ENCODE assay signal across 8 cellular contexts in the genomic region with DNA sequence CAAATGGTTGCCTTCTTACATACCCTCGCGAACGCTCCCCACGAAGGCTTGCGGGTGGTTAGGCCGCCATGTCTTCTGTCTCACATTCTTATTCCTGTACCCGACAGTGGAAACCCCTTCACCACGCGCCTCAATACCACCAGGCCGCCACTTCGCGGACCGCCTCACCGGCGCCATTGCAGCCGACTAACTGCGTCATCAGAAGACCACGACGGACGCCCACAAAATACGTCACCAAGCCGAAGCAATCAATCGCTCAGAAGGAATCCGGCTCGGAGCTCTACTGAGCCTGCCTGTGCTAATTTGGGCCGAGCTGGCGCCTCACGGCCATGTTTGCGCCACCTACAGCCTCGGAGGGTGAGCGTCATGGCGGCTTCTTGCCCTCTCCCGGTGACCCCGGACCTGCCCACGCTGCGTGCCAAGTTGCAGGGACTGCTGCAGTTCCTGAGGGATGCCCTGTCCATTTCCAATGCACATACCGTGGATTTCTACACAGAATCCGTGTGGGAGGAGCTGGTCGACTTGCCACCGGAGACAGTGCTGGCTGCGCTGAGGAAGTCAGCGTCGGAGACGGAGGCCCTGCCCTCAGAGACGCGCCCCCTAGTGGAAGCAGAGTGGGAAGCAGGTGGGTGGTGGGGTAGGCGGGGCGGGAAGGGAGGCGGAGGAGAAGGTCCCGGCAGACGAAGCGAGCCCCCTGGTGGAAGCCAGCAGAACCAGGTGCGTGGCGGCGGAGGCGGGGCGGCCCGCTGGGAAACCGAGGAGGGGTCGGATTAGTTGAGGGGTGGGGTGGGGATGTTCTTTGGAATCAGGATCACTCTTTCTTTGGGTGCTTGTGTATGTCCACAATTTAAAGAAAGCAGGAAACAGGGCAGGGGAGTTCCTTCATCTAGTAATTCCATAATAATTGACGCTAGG. TPM values are rescaled to one million over a fixed set of nuclear protein-coding genes. Genes with fewer than 3 reads are reported as not detected.
A peak's percentile ranks its signal among the peaks of the same experiment; 100 is the strongest.
DNase-seq lines count a peak whose midpoint lies in the region; ATAC-seq and TF ChIP-seq lines count a peak whose summit lies in the region.

A gene with protein sequence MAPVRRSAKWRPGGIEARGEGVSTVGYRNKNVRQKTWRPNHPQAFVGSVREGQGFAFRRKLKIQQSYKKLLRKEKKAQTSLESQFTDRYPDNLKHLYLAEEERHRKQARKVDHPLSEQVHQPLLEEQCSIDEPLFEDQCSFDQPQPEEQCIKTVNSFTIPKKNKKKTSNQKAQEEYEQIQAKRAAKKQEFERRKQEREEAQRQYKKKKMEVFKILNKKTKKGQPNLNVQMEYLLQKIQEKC (minus strand): TSS at position 188 of the 915 bp plus-strand sequence. CDS start 11 bp downstream, at position 177.
A gene with protein sequence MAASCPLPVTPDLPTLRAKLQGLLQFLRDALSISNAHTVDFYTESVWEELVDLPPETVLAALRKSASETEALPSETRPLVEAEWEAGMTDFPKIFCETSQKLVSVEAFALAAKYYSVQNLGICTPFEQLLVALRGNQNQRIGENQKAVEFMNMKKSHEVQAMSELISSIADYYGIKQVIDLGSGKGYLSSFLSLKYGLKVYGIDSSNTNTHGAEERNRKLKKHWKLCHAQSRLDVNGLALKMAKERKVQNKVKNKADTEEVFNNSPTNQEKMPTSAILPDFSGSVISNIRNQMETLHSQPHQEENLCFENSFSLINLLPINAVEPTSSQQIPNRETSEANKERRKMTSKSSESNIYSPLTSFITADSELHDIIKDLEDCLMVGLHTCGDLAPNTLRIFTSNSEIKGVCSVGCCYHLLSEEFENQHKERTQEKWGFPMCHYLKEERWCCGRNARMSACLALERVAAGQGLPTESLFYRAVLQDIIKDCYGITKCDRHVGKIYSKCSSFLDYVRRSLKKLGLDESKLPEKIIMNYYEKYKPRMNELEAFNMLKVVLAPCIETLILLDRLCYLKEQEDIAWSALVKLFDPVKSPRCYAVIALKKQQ (plus strand): TSS at position 330 of the 915 bp plus-strand sequence. CDS start 37 bp downstream, at position 367.

- no peaks in the 10 kb centered on the region for H3K9me3 Mint-ChIP-seq in activated naive CD8-positive, alpha-beta T cell (ENCODE audit: low read depth)
- peaks cover 5% of the 10 kb centered on the region for H3K9me3 Mint-ChIP-seq in glutamatergic neuron (ENCODE audit: unreplicated experiment)

- CTCF ChIA-PET in SK-N-SH (lab: Yijun Ruan, JAX) = interaction anchor here (0.6 to 2.3 kb wide), 33 partner anchors 10 to 1028 kb away, joined by 3 to 23 read pairs (median 3); no protein-coding TSS in a partner anchor

- H4K20me1 ChIP-seq in SK-N-SH (ENCODE audit: insufficient read depth) (no peaks in the 10 kb centered on the region), osteoblast (ENCODE audit: insufficient read depth, low read length) (no peaks in the 10 kb centered on the region)

- TF ChIP-seq RAD21 in SK-N-SH (IDR thresholded peaks at IDR 0.05; ENCODE audit: low read length) = peak; percentile 53

- H3K4me3 Mint-ChIP-seq in activated naive CD8-positive, alpha-beta T cell = peak within 1 kb of the TSS; percentile 99
- H3K4me3 Mint-ChIP-seq in glutamatergic neuron (ENCODE audit: unreplicated experiment) = peak within 1 kb of the TSS; percentile 99

- peaks cover 47% of the 10 kb centered on the region for H3K79me2 ChIP-seq in SK-N-SH (ENCODE audit: insufficient read depth)
- peaks cover 31% of the 10 kb centered on the region for H3K79me2 ChIP-seq in osteoblast (ENCODE audit: insufficient read depth, low read length)

- H3K27ac ChIP-seq in SK-N-SH (ENCODE audit: low read depth in 2 of 2, low read length in 1 of 2) (peak within 1 kb of the TSS; percentile 87 to 98), osteoblast (ENCODE audit: low read depth, low read length) (peak within 1 kb of the TSS; percentile 93), thoracic aorta (peak within 1 kb of the TSS; percentile 95 to 98)

- POLR2A ChIA-PET in SK-N-SH (lab: Yijun Ruan, JAX) = interaction anchor here (1.0 to 1.2 kb wide), 2 partner anchors 8 to 11 kb away, joined by 3 read pairs; no protein-coding TSS in a partner anchor

- H3K4me2 ChIP-seq in SK-N-SH = peak within 1 kb of the TSS; percentile 73
- H3K4me2 ChIP-seq in osteoblast (ENCODE audit: insufficient read depth, low read length) = peak within 1 kb of the TSS; percentile 85

- H2AFZ ChIP-seq in SK-N-SH (ENCODE audit: low read depth) = peak within 1 kb of the TSS; percentile 87
- peak within 1 kb of the TSS; percentile 100 for H2AFZ ChIP-seq in osteoblast (ENCODE audit: low read length)

- H3K36me3 ChIP-seq in SK-N-SH (replicated peaks in 1 of 2; ENCODE audit: control insufficient read depth in 1 of 2, insufficient read depth in 2 of 2, low read length in 1 of 2) = peaks cover 34 to 37% of the 10 kb centered on the region in 2 experiments
- H3K36me3 ChIP-seq in osteoblast (ENCODE audit: insufficient read depth, low read length) = peaks cover 15% of the 10 kb centered on the region
- peaks cover 6% of the 10 kb centered on the region for H3K36me3 ChIP-seq in thoracic aorta

- no peaks in the 10 kb centered on the region for H3K9me2 ChIP-seq in SK-N-SH

- no peaks in the 10 kb centered on the region for H3K9me3 ChIP-seq in SK-N-SH
- H3K9me3 ChIP-seq in osteoblast (ENCODE audit: low read depth, low read length) = no peaks in the 10 kb centered on the region
- H3K9me3 ChIP-seq in thoracic aorta = no peaks in the 10 kb centered on the region

- H3K36me3 Mint-ChIP-seq in activated naive CD8-positive, alpha-beta T cell = peaks cover 15% of the 10 kb centered on the region
- no peaks in the 10 kb centered on the region for H3K36me3 Mint-ChIP-seq in glutamatergic neuron (ENCODE audit: unreplicated experiment)

- WGBS in SK-N-SH (ENCODE audit: low lambda C conversion rate) = under 1% methylated on average over 49 of the region's 61 CpGs

- peak; percentile 78 for TF ChIP-seq POLR2A in GM10847 (IDR thresholded peaks at IDR 0.05; ENCODE audit: extremely low read depth, insufficient read length)

- peak in 1 of 2 experiments; percentile 35; a peak in 1 of 4 replicates for TF ChIP-seq EP300 in SK-N-SH (IDR thresholded peaks at IDR 0.05; ENCODE audit: borderline replicate concordance in 1 of 2, low read depth in 1 of 2, low read length in 1 of 2)

- no peaks in the 10 kb centered on the region for H3F3A ChIP-seq in SK-N-SH (replicated peaks; ENCODE audit: insufficient read depth)

- ATAC-seq in HG02588 (IDR thresholded peaks at IDR 0.05; ENCODE audit: unreplicated experiment) (peak; percentile 92), thoracic aorta (ENCODE audit: insufficient number of reproducible peaks, low FRiP score, low read depth) (peak; percentile 99)

- H3K27me3 Mint-ChIP-seq in activated naive CD8-positive, alpha-beta T cell = no peaks in the 10 kb centered on the region
- peaks cover 6% of the 10 kb centered on the region for H3K27me3 Mint-ChIP-seq in glutamatergic neuron (ENCODE audit: unreplicated experiment)

- DNase-seq in NCI-H1048 (lab: John Stamatoyannopoulos, UW) (peak; percentile 88), SK-N-SH (peak; percentile 94), glutamatergic neuron (peak; percentile 98), osteoblast (ENCODE audit: insufficient read length, low spot score, missing footprints) (peak; percentile 96), thoracic aorta (ENCODE audit: low spot score) (peak; percentile 90)

- H3K4me3 ChIP-seq in SK-N-SH (ENCODE audit: low read depth in 2 of 2, low read length in 1 of 2) (peak within 1 kb of the TSS; percentile 95 to 98), osteoblast (ENCODE audit: insufficient read depth, low read length) (peak within 1 kb of the TSS; percentile 81), thoracic aorta (peak within 1 kb of the TSS; percentile 93)

- peak within 1 kb of the TSS; percentile 96 for H3K9ac ChIP-seq in SK-N-SH

- TF ChIP-seq CTCF in SK-N-SH (IDR thresholded peaks at IDR 0.05) (peak; percentile 96), glutamatergic neuron (IDR thresholded peaks at IDR 0.05; ENCODE audit: partially characterized antibody, unreplicated experiment) (peak; percentile 94), osteoblast (IDR thresholded peaks at IDR 0.05; ENCODE audit: extremely low read depth, low read depth, low read length) (peak; percentile 79), thoracic aorta (IDR thresholded peaks at IDR 0.05) (peak; percentile 100)

- peaks cover 5 to 12% of the 10 kb centered on the region in 2 experiments; a peak in 3 of 4 replicates for H3K4me1 ChIP-seq in SK-N-SH (ENCODE audit: control insufficient read depth in 1 of 2, insufficient read depth in 2 of 2, low read depth in 1 of 2, low read length in 1 of 2)
- H3K4me1 ChIP-seq in osteoblast (ENCODE audit: insufficient read depth, low read length) = peaks cover 17% of the 10 kb centered on the region
- H3K4me1 ChIP-seq in thoracic aorta (ENCODE audit: control insufficient read depth in 1 of 2, low read depth in 2 of 2) = peaks cover 24 to 42% of the 10 kb centered on the region in 2 donors

- peaks cover 65% of the 10 kb centered on the region for H3K4me1 Mint-ChIP-seq in activated naive CD8-positive, alpha-beta T cell (ENCODE audit: low read depth)
- peaks cover 9% of the 10 kb centered on the region for H3K4me1 Mint-ChIP-seq in glutamatergic neuron (ENCODE audit: low read depth, unreplicated experiment)

- H3K27me3 ChIP-seq in SK-N-SH (ENCODE audit: insufficient read depth) (no peaks in the 10 kb centered on the region), osteoblast (ENCODE audit: insufficient read depth, low read length) (no peaks in the 10 kb centered on the region), thoracic aorta (replicated peaks; ENCODE audit: insufficient read depth) (no peaks in the 10 kb centered on the region)

- H3K27ac Mint-ChIP-seq in activated naive CD8-positive, alpha-beta T cell = peak within 1 kb of the TSS; percentile 100
- H3K27ac Mint-ChIP-seq in glutamatergic neuron (ENCODE audit: unreplicated experiment) = peak within 1 kb of the TSS; percentile 99

TF ChIP-seq in SK-N-SH, 30 proteins besides CTCF, POLR2A, EP300 and RAD21 (continues in another document):
- TF ChIP-seq JUND (IDR thresholded peaks at IDR 0.05) (no peak), CHD2 (IDR thresholded peaks at IDR 0.05; ENCODE audit: low read length, partially characterized antibody) (peak; percentile 93), FOXJ3 (CRISPR knock-in tag; IDR thresholded peaks at IDR 0.05) (peak; percentile 71; the same call in 1 of the 2 replicates)

RNA-seq across cellular contexts. Expression of the first gene that starts in this region (rescaled TPM):
- polyA plus RNA-seq in SK-N-SH (2012; rRNA removed) = 16.3 and 28.0 TPM in 2 replicates
- 31.0 and 53.3 TPM in 2 replicates for polyA plus RNA-seq in SK-N-SH (2012; cell fraction: cytosol; rRNA removed)
- polyA plus RNA-seq in SK-N-SH (2012; cell fraction: nucleus; rRNA removed) = 12.7 and 17.8 TPM in 2 replicates
- 25.9 TPM for total RNA-seq in glutamatergic neuron (ENCODE audit: unreplicated experiment)
- total RNA-seq in osteoblast = 47.4 and 48.3 TPM in 2 replicates
- total RNA-seq in thoracic aorta = 10 to 100 TPM; 25.3 to 71.1 TPM

RNA-seq across cellular contexts. Expression of the second gene that starts in this region (rescaled TPM):
- 3.0 and 3.2 TPM in 2 replicates for polyA plus RNA-seq in SK-N-SH (2012; rRNA removed)
- 2.7 and 4.1 TPM in 2 replicates for polyA plus RNA-seq in SK-N-SH (2012; cell fraction: cytosol; rRNA removed)
- polyA plus RNA-seq in SK-N-SH (2012; cell fraction: nucleus; rRNA removed) = 2.9 and 4.3 TPM in 2 replicates
- 9.8 TPM for total RNA-seq in glutamatergic neuron (ENCODE audit: unreplicated experiment)
- total RNA-seq in osteoblast = 18.1 and 20.6 TPM in 2 replicates
- total RNA-seq in thoracic aorta = 10 to 100 TPM in 1 of 2 donors, 1 to 10 TPM in 1; 9.7 to 26.5 TPM

Comparison
In these comparisons a context has a peak if more than half of its experiments do, and no peak if none do; other contexts are left out.
1. Peak in every context shown above with its lines: DNase-seq, ATAC-seq, H3K4me3 ChIP-seq and H3K27ac ChIP-seq.